Comparison of ENCODE assay signal across 1 cellular context in the genomic region with DNA sequence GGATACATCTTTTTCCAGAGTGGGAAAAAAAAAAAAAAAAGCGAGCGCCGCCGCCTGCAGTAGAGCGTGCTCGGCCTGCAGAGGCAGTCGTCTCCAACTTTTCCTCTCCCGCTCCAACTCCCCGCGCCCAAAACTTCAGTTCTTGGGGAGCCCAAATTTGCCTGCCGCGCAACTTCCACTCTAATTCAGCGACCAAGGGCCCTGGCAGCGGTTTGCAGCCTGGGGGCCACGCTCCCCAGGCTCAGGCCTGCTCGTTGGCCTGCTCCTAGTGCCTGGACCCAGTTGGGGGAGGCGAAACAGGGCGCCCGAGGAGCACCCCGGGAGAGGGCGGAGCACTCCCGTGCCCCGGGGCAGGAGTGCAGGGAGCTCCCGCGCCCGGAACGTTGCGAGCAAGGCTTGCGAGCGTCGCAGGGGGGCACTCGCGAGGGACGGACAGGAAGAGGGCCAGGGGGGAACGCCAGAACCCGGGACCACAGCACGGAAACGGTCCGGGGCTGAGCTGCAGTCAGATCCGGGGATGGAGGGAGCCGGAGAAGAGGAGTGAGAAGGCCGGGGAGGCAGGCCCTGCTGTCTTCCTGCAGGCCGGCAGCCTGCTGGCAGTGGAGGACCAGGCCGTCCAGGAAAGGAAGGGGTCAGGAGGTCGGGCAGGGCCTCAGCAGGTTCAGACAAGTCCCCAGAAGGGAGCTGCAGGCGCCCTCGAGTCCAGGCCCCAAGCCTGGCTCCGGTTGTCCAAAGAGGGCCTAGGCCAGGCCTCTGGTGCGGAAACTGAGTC.
TF ChIP-seq lines count a peak whose summit lies in the region.

A gene with protein sequence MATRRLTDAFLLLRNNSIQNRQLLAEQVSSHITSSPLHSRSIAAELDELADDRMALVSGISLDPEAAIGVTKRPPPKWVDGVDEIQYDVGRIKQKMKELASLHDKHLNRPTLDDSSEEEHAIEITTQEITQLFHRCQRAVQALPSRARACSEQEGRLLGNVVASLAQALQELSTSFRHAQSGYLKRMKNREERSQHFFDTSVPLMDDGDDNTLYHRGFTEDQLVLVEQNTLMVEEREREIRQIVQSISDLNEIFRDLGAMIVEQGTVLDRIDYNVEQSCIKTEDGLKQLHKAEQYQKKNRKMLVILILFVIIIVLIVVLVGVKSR (plus strand): TSS at position 508 of the 772 bp plus-strand sequence. CDS start 724 bp downstream, outside the sequence.

TF ChIP-seq in K562, 482 proteins besides CTCF, POLR2A, EP300 and RAD21 (continued from another document and continues in another):
- TF ChIP-seq NCOA2 (IDR thresholded peaks at IDR 0.05; ENCODE audit: partially characterized antibody in 2 of 2) = no peak
- no peak for TF ChIP-seq SP2 (IDR thresholded peaks at IDR 0.05; ENCODE audit: extremely low read depth, low read depth, low read length, poor library complexity, severe bottlenecking)
- TF ChIP-seq, protein P1, sequence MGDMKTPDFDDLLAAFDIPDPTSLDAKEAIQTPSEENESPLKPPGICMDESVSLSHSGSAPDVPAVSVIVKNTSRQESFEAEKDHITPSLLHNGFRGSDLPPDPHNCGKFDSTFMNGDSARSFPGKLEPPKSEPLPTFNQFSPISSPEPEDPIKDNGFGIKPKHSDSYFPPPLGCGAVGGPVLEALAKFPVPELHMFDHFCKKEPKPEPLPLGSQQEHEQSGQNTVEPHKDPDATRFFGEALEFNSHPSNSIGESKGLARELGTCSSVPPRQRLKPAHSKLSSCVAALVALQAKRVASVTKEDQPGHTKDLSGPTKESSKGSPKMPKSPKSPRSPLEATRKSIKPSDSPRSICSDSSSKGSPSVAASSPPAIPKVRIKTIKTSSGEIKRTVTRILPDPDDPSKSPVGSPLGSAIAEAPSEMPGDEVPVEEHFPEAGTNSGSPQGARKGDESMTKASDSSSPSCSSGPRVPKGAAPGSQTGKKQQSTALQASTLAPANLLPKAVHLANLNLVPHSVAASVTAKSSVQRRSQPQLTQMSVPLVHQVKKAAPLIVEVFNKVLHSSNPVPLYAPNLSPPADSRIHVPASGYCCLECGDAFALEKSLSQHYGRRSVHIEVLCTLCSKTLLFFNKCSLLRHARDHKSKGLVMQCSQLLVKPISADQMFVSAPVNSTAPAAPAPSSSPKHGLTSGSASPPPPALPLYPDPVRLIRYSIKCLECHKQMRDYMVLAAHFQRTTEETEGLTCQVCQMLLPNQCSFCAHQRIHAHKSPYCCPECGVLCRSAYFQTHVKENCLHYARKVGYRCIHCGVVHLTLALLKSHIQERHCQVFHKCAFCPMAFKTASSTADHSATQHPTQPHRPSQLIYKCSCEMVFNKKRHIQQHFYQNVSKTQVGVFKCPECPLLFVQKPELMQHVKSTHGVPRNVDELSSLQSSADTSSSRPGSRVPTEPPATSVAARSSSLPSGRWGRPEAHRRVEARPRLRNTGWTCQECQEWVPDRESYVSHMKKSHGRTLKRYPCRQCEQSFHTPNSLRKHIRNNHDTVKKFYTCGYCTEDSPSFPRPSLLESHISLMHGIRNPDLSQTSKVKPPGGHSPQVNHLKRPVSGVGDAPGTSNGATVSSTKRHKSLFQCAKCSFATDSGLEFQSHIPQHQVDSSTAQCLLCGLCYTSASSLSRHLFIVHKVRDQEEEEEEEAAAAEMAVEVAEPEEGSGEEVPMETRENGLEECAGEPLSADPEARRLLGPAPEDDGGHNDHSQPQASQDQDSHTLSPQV (IDR thresholded peaks at IDR 0.05) = no peak
- TF ChIP-seq, protein P2, sequence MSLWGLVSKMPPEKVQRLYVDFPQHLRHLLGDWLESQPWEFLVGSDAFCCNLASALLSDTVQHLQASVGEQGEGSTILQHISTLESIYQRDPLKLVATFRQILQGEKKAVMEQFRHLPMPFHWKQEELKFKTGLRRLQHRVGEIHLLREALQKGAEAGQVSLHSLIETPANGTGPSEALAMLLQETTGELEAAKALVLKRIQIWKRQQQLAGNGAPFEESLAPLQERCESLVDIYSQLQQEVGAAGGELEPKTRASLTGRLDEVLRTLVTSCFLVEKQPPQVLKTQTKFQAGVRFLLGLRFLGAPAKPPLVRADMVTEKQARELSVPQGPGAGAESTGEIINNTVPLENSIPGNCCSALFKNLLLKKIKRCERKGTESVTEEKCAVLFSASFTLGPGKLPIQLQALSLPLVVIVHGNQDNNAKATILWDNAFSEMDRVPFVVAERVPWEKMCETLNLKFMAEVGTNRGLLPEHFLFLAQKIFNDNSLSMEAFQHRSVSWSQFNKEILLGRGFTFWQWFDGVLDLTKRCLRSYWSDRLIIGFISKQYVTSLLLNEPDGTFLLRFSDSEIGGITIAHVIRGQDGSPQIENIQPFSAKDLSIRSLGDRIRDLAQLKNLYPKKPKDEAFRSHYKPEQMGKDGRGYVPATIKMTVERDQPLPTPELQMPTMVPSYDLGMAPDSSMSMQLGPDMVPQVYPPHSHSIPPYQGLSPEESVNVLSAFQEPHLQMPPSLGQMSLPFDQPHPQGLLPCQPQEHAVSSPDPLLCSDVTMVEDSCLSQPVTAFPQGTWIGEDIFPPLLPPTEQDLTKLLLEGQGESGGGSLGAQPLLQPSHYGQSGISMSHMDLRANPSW (CRISPR knock-in tag; IDR thresholded peaks at IDR 0.05) = peak; percentile 92; the same call in 1 of the 2 replicates
- no peak for TF ChIP-seq ZNF444 (CRISPR knock-in tag; IDR thresholded peaks at IDR 0.05)
- 0 out of 2 replicates have a peak, but pooled peaks have one; percentile 64 for TF ChIP-seq MCM2 (IDR thresholded peaks at IDR 0.05; ENCODE audit: low read depth)
- TF ChIP-seq SRSF1 (IDR thresholded peaks at IDR 0.05; ENCODE audit: low read depth, low read length) = no peak
- peak; percentile 96 for TF ChIP-seq MTA3 (IDR thresholded peaks at IDR 0.05; ENCODE audit: borderline replicate concordance)
- TF ChIP-seq ZNF584 (CRISPR knock-in tag; IDR thresholded peaks at IDR 0.05; ENCODE audit: low read depth) = no peak
- TF ChIP-seq NFIX (CRISPR knock-in tag; IDR thresholded peaks at IDR 0.05; ENCODE audit: low read depth) = no peak
- no peak for TF ChIP-seq TAL1 (IDR thresholded peaks at IDR 0.05)
- TF ChIP-seq, protein P3, sequence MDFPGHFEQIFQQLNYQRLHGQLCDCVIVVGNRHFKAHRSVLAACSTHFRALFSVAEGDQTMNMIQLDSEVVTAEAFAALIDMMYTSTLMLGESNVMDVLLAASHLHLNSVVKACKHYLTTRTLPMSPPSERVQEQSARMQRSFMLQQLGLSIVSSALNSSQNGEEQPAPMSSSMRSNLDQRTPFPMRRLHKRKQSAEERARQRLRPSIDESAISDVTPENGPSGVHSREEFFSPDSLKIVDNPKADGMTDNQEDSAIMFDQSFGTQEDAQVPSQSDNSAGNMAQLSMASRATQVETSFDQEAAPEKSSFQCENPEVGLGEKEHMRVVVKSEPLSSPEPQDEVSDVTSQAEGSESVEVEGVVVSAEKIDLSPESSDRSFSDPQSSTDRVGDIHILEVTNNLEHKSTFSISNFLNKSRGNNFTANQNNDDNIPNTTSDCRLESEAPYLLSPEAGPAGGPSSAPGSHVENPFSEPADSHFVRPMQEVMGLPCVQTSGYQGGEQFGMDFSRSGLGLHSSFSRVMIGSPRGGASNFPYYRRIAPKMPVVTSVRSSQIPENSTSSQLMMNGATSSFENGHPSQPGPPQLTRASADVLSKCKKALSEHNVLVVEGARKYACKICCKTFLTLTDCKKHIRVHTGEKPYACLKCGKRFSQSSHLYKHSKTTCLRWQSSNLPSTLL (IDR thresholded peaks at IDR 0.05) = no peak
- TF ChIP-seq, protein P4, sequence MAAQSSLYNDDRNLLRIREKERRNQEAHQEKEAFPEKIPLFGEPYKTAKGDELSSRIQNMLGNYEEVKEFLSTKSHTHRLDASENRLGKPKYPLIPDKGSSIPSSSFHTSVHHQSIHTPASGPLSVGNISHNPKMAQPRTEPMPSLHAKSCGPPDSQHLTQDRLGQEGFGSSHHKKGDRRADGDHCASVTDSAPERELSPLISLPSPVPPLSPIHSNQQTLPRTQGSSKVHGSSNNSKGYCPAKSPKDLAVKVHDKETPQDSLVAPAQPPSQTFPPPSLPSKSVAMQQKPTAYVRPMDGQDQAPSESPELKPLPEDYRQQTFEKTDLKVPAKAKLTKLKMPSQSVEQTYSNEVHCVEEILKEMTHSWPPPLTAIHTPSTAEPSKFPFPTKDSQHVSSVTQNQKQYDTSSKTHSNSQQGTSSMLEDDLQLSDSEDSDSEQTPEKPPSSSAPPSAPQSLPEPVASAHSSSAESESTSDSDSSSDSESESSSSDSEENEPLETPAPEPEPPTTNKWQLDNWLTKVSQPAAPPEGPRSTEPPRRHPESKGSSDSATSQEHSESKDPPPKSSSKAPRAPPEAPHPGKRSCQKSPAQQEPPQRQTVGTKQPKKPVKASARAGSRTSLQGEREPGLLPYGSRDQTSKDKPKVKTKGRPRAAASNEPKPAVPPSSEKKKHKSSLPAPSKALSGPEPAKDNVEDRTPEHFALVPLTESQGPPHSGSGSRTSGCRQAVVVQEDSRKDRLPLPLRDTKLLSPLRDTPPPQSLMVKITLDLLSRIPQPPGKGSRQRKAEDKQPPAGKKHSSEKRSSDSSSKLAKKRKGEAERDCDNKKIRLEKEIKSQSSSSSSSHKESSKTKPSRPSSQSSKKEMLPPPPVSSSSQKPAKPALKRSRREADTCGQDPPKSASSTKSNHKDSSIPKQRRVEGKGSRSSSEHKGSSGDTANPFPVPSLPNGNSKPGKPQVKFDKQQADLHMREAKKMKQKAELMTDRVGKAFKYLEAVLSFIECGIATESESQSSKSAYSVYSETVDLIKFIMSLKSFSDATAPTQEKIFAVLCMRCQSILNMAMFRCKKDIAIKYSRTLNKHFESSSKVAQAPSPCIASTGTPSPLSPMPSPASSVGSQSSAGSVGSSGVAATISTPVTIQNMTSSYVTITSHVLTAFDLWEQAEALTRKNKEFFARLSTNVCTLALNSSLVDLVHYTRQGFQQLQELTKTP (IDR thresholded peaks at IDR 0.05; ENCODE audit: low read depth in 1 of 2, partially characterized antibody in 2 of 2) = no peak
- no peak for TF ChIP-seq ZNF174 (CRISPR knock-in tag; IDR thresholded peaks at IDR 0.05)
- no peak for TF ChIP-seq RBM34 (IDR thresholded peaks at IDR 0.05; ENCODE audit: borderline replicate concordance, insufficient read depth, low read length)
- TF ChIP-seq ETV5 (CRISPR knock-in tag; IDR thresholded peaks at IDR 0.05; ENCODE audit: low read depth) = peak; percentile 67; the same call in 1 of the 2 replicates
- no peak for TF ChIP-seq SRSF7 (optimal IDR thresholded peaks at IDR 0.05; ENCODE audit: low read depth, low read length)
- TF ChIP-seq, protein P5, sequence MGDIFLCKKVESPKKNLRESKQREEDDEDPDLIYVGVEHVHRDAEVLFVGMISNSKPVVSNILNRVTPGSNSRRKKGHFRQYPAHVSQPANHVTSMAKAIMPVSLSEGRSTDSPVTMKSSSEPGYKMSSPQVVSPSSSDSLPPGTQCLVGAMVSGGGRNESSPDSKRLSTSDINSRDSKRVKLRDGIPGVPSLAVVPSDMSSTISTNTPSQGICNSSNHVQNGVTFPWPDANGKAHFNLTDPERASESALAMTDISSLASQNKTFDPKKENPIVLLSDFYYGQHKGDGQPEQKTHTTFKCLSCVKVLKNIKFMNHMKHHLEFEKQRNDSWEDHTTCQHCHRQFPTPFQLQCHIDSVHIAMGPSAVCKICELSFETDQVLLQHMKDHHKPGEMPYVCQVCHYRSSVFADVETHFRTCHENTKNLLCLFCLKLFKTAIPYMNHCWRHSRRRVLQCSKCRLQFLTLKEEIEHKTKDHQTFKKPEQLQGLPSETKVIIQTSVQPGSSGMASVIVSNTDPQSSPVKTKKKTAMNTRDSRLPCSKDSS (IDR thresholded peaks at IDR 0.05; ENCODE audit: low read depth, partially characterized antibody) = no peak
- TF ChIP-seq XRCC3 (IDR thresholded peaks at IDR 0.05) = no peak
- TF ChIP-seq SRSF9 (IDR thresholded peaks at IDR 0.05; ENCODE audit: borderline replicate concordance, low read depth, low read length) = no peak
- TF ChIP-seq, protein P6, sequence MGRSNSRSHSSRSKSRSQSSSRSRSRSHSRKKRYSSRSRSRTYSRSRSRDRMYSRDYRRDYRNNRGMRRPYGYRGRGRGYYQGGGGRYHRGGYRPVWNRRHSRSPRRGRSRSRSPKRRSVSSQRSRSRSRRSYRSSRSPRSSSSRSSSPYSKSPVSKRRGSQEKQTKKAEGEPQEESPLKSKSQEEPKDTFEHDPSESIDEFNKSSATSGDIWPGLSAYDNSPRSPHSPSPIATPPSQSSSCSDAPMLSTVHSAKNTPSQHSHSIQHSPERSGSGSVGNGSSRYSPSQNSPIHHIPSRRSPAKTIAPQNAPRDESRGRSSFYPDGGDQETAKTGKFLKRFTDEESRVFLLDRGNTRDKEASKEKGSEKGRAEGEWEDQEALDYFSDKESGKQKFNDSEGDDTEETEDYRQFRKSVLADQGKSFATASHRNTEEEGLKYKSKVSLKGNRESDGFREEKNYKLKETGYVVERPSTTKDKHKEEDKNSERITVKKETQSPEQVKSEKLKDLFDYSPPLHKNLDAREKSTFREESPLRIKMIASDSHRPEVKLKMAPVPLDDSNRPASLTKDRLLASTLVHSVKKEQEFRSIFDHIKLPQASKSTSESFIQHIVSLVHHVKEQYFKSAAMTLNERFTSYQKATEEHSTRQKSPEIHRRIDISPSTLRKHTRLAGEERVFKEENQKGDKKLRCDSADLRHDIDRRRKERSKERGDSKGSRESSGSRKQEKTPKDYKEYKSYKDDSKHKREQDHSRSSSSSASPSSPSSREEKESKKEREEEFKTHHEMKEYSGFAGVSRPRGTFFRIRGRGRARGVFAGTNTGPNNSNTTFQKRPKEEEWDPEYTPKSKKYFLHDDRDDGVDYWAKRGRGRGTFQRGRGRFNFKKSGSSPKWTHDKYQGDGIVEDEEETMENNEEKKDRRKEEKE (IDR thresholded peaks at IDR 0.05; ENCODE audit: borderline replicate concordance in 1 of 2, control insufficient read depth in 1 of 2, low read depth in 2 of 2, low read length in 1 of 2) = peak in 1 of 2 experiments; percentile 96; a peak in 2 of 4 replicates
- TF ChIP-seq ADNP (tag; IDR thresholded peaks at IDR 0.05) = peak; percentile 86
- no peak for TF ChIP-seq PCBP2 (IDR thresholded peaks at IDR 0.05; ENCODE audit: low read depth, low read length, poor library complexity, severe bottlenecking)
- peak; percentile 99 for TF ChIP-seq NCOA1 (IDR thresholded peaks at IDR 0.05; ENCODE audit: low read depth)
- no peak for TF ChIP-seq ZNF184 (CRISPR knock-in tag; IDR thresholded peaks at IDR 0.05)
- TF ChIP-seq MTA1 (IDR thresholded peaks at IDR 0.05; ENCODE audit: borderline replicate concordance) = no peak
- peak; percentile 97 for TF ChIP-seq CTBP1 (IDR thresholded peaks at IDR 0.05; ENCODE audit: borderline replicate concordance)
- 0 out of 2 replicates have a peak, but pooled peaks have one; percentile 57 for TF ChIP-seq ZBED1 (IDR thresholded peaks at IDR 0.05)
- TF ChIP-seq ZNF764 (CRISPR knock-in tag; IDR thresholded peaks at IDR 0.05; ENCODE audit: low read depth) = no peak
- TF ChIP-seq, protein P7, sequence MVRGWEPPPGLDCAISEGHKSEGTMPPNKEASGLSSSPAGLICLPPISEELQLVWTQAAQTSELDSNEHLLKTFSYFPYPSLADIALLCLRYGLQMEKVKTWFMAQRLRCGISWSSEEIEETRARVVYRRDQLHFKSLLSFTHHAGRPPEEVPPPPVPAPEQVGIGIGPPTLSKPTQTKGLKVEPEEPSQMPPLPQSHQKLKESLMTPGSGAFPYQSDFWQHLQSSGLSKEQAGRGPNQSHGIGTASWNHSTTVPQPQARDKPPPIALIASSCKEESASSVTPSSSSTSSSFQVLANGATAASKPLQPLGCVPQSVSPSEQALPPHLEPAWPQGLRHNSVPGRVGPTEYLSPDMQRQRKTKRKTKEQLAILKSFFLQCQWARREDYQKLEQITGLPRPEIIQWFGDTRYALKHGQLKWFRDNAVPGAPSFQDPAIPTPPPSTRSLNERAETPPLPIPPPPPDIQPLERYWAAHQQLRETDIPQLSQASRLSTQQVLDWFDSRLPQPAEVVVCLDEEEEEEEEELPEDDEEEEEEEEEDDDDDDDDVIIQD (CRISPR knock-in tag; IDR thresholded peaks at IDR 0.05) = no peak
- TF ChIP-seq NCOA4 (IDR thresholded peaks at IDR 0.05; ENCODE audit: partially characterized antibody) = no peak
